ENCODE assay signal across 1 cellular context in the genomic region with DNA sequence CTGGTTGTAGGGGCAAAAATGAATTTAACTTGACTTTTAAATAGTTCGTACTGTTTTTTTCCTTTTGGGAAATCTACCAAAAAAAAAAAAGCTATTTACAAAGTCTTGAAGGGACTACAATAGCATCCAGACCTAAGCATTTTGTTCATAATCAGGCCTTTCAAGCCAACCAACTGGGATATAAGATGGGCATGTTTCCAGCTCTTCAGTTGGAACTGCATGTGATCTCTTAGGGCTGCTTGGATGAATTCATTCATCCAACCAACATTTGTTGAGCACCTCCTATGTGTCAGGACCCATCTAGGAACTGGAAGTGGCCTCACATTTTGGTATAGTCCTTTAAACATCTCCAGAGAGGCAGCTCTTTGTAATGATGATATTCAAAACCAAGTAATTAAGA.
TF ChIP-seq lines count a peak whose summit lies in the region.

No MANE protein-coding gene starts in this region.

TF ChIP-seq in K562, 482 proteins besides CTCF, POLR2A, EP300 and RAD21 (continued from another document):
- TF ChIP-seq, protein P1, sequence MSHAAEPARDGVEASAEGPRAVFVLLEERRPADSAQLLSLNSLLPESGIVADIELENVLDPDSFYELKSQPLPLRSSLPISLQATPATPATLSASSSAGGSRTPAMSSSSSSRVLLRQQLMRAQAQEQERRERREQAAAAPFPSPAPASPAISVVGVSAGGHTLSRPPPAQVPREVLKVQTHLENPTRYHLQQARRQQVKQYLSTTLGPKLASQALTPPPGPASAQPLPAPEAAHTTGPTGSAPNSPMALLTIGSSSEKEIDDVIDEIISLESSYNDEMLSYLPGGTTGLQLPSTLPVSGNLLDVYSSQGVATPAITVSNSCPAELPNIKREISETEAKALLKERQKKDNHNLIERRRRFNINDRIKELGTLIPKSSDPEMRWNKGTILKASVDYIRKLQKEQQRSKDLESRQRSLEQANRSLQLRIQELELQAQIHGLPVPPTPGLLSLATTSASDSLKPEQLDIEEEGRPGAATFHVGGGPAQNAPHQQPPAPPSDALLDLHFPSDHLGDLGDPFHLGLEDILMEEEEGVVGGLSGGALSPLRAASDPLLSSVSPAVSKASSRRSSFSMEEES (CRISPR knock-in tag; IDR thresholded peaks at IDR 0.05): no peak
- TF ChIP-seq EZH2 (IDR thresholded peaks at IDR 0.05; ENCODE audit: borderline replicate concordance, low read depth, low read length): no peak
- TF ChIP-seq MCM7 (IDR thresholded peaks at IDR 0.05): no peak
- TF ChIP-seq NCOR1 (IDR thresholded peaks at IDR 0.05): no peak
